Comparison of ENCODE assay signal across 8 cellular contexts in the genomic region with DNA sequence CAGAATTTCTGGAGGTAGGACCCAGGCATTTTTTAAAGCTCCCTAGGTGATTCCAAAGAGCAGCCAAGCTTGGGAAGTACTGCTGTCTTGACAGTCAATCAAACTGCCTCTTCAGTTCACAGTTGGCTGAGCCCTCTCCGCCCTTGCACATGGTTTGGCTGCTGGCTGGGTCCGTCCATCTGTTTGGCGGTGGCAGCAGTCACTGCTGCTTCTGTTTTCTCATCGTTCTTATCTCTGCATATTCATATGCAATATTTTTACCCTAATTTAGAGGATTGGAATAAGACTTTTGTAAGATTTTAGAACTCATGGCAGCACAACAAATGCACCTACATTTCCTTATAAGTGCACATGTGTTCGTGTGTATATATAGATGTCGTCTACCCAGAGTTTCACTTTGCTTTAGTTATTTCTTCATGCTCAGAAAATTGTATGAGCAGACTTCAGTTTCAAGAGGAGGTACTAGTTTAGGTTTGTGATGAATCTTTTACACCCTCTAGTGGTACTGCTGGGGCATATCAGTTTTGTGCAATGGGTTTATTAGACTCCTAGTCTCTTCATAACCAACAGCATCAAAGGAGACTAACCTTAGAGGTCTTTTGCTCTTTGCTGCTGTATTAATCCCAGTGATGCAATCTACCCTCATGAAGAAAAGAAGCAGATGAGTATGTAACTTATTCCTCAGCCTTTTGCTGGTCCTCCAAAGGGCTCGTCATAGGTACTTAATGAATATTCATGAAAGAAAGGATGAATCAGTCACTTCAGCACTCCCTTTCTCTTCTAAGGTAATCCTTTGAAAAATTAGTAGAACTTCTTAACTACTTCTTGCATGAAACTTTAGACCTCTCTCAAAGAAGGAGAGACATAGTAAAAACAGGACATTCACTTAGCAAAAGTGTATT. TPM values are rescaled to one million over a fixed set of nuclear protein-coding genes. Genes with fewer than 3 reads are reported as not detected.
DNase-seq lines count a peak whose midpoint lies in the region; ATAC-seq lines count a peak whose summit lies in the region.

No MANE protein-coding gene starts in this region.

- 13% methylated on average over 7 of the region's 7 CpGs for WGBS in right cardiac atrium

- intact Hi-C loops in right cardiac atrium (cut with DNase I) = loop anchor here in 2 of 4 donors (2.0 to 10.0 kb wide), 3 partner anchors 556 to 769 kb away; partner anchors contain the start of gene KCNQ5 (in 1 of the 2)

- H3K4me3 ChIP-seq in right cardiac atrium (ENCODE audit: low read length) (peak overlapping the region; percentile 39), skeletal muscle cell (ENCODE audit: low read depth, low read length) (peak overlapping the region; percentile 36)

- peak overlapping the region; percentile 7 for H3K27ac ChIP-seq in angular gyrus (ENCODE audit: low read depth, low read length)
- H3K27ac ChIP-seq in right cardiac atrium (ENCODE audit: low read length) = no peak overlapping the region

- ATAC-seq in GM21360 (IDR thresholded peaks at IDR 0.05; ENCODE audit: unreplicated experiment) (peak; percentile 76), HG03521 (IDR thresholded peaks at IDR 0.05; ENCODE audit: unreplicated experiment) (peak; percentile 82), right cardiac atrium (peak; percentile 84 to 88)

- DNase-seq in NCI-H1092 treated with DMSO at 0.1 percent for 48 hours (lab: John Stamatoyannopoulos, UW) (peak; percentile 63), NCI-H1092 (lab: John Stamatoyannopoulos, UW) (no peak), NCI-H526 (lab: John Stamatoyannopoulos, UW) (peak; percentile 62 to 67), right cardiac atrium (peak in 2 of 3 donors; percentile 55 to 64), skeletal muscle cell (ENCODE audit: low read depth) (peak; percentile 36)

- H3K27me3 ChIP-seq in right cardiac atrium (ENCODE audit: control insufficient read depth, insufficient read depth) = no peaks in the 10 kb centered on the region

- no peaks in the 10 kb centered on the region for H3K4me1 ChIP-seq in right cardiac atrium (ENCODE audit: control insufficient read depth, insufficient read depth, low read length)

- no peaks in the 10 kb centered on the region for H3K9me3 ChIP-seq in right cardiac atrium (ENCODE audit: control insufficient read depth, low read length)

RNA-seq across cellular contexts. Expression of gene KHDC1L, which starts 44.3 kb away (rescaled TPM):
- not detected for total RNA-seq in right cardiac atrium
- polyA plus RNA-seq in right cardiac atrium = not detected
